ENCODE assay signal across 23 cellular contexts in genomic region chr1:46083579-46083978, GRCh38.
"Had no signal": no experiment of that assay in that cellular context is flagged by ENCODE, and none has a peak within 500 bp of the region (broad histone marks: within the 10 kb centered on the region; RNA-seq: fewer than 3 reads in every experiment).

No MANE protein-coding gene starts in this region.

- H3K27ac ChIP-seq: left lung, neural progenitor cell, neutrophil, right atrium auricular region, skin epidermis, spleen, suprapubic skin, thoracic aorta, tibial artery, vagina had no signal

- H3K9me3 ChIP-seq: left lung, neutrophil, right atrium auricular region, suprapubic skin, thoracic aorta, tibial artery, vagina had no signal

- H3K27me3 ChIP-seq: left lung, neural progenitor cell, neutrophil, right atrium auricular region, spleen, suprapubic skin, tibial artery, vagina had no signal

- FAIRE-seq: islet of Langerhans had no signal

- H3K4me1 ChIP-seq: left lung, suprapubic skin, tibial artery, vagina had no signal

- H3K4me3 ChIP-seq: left lung, lung, neural progenitor cell, right atrium auricular region, skin epidermis, spleen, suprapubic skin, thoracic aorta, tibial artery, vagina had no signal

- H3K36me3 ChIP-seq: left lung, neutrophil, right atrium auricular region, spleen, suprapubic skin, thoracic aorta, tibial artery, vagina had no signal

- H3K4me2 ChIP-seq: neural progenitor cell had no signal

- H2AFZ ChIP-seq: neural progenitor cell had no signal

- DNase-seq: hypothalamus; immature natural killer cell; kidney; left colon; left lung; mesendoderm; naive B cell; natural killer cell; nephron progenitor cell; occipital lobe; spleen; stimulated activated CD4-positive, alpha-beta T cell treated with anti-CD3 and anti-CD28 coated beads, Interleukin-4, amount 100 ng/mL, for 24 hours; stimulated activated naive CD4-positive, alpha-beta T cell; tibial artery had no signal
